18 cellular contexts compared by ENCODE assay signal in the genomic region with DNA sequence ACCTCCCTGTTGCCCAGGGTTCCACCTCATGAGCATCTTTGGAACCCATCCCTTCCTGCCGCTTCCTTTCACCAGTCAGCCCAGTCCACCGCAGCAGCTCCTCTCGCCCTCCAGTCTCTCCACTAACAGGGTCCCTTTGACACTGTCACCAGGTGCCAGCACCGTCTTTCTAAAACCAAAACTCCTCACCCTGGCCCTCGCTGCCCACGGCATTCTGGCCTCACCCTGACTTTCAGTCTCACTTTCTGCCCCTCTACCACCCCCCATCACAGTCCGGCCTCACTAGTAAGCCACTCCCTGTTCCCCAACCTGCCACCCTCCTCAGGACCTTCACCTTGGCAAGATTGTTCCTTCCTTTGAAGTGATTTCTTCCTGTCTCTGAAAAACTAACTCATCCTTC. TPM values are rescaled to one million over a fixed set of nuclear protein-coding genes. Genes with fewer than 3 reads are reported as not detected.
DNase-seq lines count a peak whose midpoint lies in the region; ATAC-seq and TF ChIP-seq lines count a peak whose summit lies in the region.
"Had no signal": no experiment of that assay in that cellular context is flagged by ENCODE, and none has a peak within 500 bp of the region (broad histone marks: within the 10 kb centered on the region; RNA-seq: fewer than 3 reads in every experiment).

No MANE protein-coding gene starts in this region.

- intact Hi-C loops in transverse colon (cut with DNase I; ENCODE audit: low total_unique reads) = no loop called here
- intact Hi-C loops in activated T-helper 2 cell treated with anti-CD3 and anti-CD28 coated beads, Interferon-gamma antibody, Interleukin-2, Interleukin-4, amounts not matched to agents 10 μg/mL and 5 μg/mL and 100 μg/mL, durations not matched to agents 14 hours and 24 hours and 36 hours (cut with micrococcal nuclease) = loop anchor here (10.0 kb wide), 1 partner anchor 427 kb away; a partner anchor contains a TSS

- H3K27me3 ChIP-seq in MM.1S (replicated peaks; ENCODE audit: insufficient read depth, low read length) (no peaks in the 10 kb centered on the region), transverse colon (no peaks in the 10 kb centered on the region)

- WGBS in transverse colon (ENCODE audit: low coverage in 1 of 2), 2 donors = 61 to 91% methylated on average over 6 to 7 of the region's 7 CpGs

- H3K4me3 Mint-ChIP-seq in activated naive CD8-positive, alpha-beta T cell treated with anti-CD3 and anti-CD28 coated beads, Interleukin-2, amount 50 U/mL, for 24 hours = no peak overlapping the region
- H3K4me3 Mint-ChIP-seq in activated naive CD8-positive, alpha-beta T cell treated with anti-CD3 and anti-CD28 coated beads for 36 hours = no peak overlapping the region
- H3K4me3 Mint-ChIP-seq in chondrocyte (ENCODE audit: unreplicated experiment) = no peak overlapping the region
- no peak overlapping the region for H3K4me3 Mint-ChIP-seq in T-cell
- H3K4me3 Mint-ChIP-seq in activated T-helper 2 cell treated with anti-CD3 and anti-CD28 coated beads, Interferon-gamma antibody, Interleukin-2, Interleukin-4, amounts not matched to agents 10 μg/mL and 5 μg/mL and 100 μg/mL, durations not matched to agents 14 hours and 24 hours and 36 hours (ENCODE audit: low read depth) = no peak overlapping the region

- peak overlapping the region; percentile 19 for H3K27ac Mint-ChIP-seq in activated naive CD8-positive, alpha-beta T cell treated with anti-CD3 and anti-CD28 coated beads, Interleukin-2, amount 50 U/mL, for 24 hours
- H3K27ac Mint-ChIP-seq in activated naive CD8-positive, alpha-beta T cell treated with anti-CD3 and anti-CD28 coated beads for 36 hours = no peak overlapping the region
- H3K27ac Mint-ChIP-seq in chondrocyte (ENCODE audit: unreplicated experiment) = peak overlapping the region; percentile 29
- H3K27ac Mint-ChIP-seq in T-cell = no peak overlapping the region
- H3K27ac Mint-ChIP-seq in activated T-helper 2 cell treated with anti-CD3 and anti-CD28 coated beads, Interferon-gamma antibody, Interleukin-2, Interleukin-4, amounts not matched to agents 10 μg/mL and 5 μg/mL and 100 μg/mL, durations not matched to agents 14 hours and 24 hours and 36 hours = no peak overlapping the region

- peaks cover 45% of the 10 kb centered on the region for H3F3A ChIP-seq in MM.1S (ENCODE audit: insufficient read depth, low read length)

- H3K4me3 ChIP-seq in MM.1S (ENCODE audit: low read length) (peak overlapping the region; percentile 0; the same call in 1 of the 2 replicates), transverse colon (no peak overlapping the region)
- H3K4me3 ChIP-seq: A549 had no signal

- H3K27me3 Mint-ChIP-seq in activated naive CD8-positive, alpha-beta T cell treated with anti-CD3 and anti-CD28 coated beads, Interleukin-2, amount 50 U/mL, for 24 hours = no peaks in the 10 kb centered on the region
- H3K27me3 Mint-ChIP-seq in activated naive CD8-positive, alpha-beta T cell treated with anti-CD3 and anti-CD28 coated beads for 36 hours = no peaks in the 10 kb centered on the region
- H3K27me3 Mint-ChIP-seq in chondrocyte (ENCODE audit: low read depth) = no peaks in the 10 kb centered on the region
- H3K27me3 Mint-ChIP-seq in T-cell = no peaks in the 10 kb centered on the region
- H3K27me3 Mint-ChIP-seq in activated T-helper 2 cell treated with anti-CD3 and anti-CD28 coated beads, Interferon-gamma antibody, Interleukin-2, Interleukin-4, amounts not matched to agents 10 μg/mL and 5 μg/mL and 100 μg/mL, durations not matched to agents 14 hours and 24 hours and 36 hours (ENCODE audit: low read depth) = no peaks in the 10 kb centered on the region
- H3K27me3 Mint-ChIP-seq: IgD-negative memory B cell had no signal

- H3K36me3 ChIP-seq in MM.1S (replicated peaks; ENCODE audit: insufficient read depth, low read length) = no peaks in the 10 kb centered on the region
- H3K36me3 ChIP-seq in transverse colon = no peaks in the 10 kb centered on the region

- H4K20me1 ChIP-seq in MM.1S (ENCODE audit: insufficient read depth, low read length) = no peaks in the 10 kb centered on the region

- CTCF ChIA-PET in T-cell (lab: Charles Lee) = no interaction called here

- no peak for TF ChIP-seq CTCF in MM.1S (IDR thresholded peaks at IDR 0.05; ENCODE audit: low read length)
- no peak for TF ChIP-seq CTCF in chondrocyte (IDR thresholded peaks at IDR 0.05)
- no peak for TF ChIP-seq CTCF in transverse colon (IDR thresholded peaks at IDR 0.05)

- peaks cover 78% of the 10 kb centered on the region for H3K79me2 ChIP-seq in MM.1S (ENCODE audit: low read length)

- H2AFZ ChIP-seq in MM.1S (ENCODE audit: low read length) = no peak overlapping the region

- no peak for TF ChIP-seq POLR2A in transverse colon (IDR thresholded peaks at IDR 0.05)

- POLR2A ChIA-PET in T-cell (lab: Charles Lee) = interaction anchor here in 1 of 2 donors (0.5 kb wide), 1 partner anchor 294 kb away, joined by 4 read pairs; no protein-coding TSS in a partner anchor

- H3K9me3 Mint-ChIP-seq in activated naive CD8-positive, alpha-beta T cell treated with anti-CD3 and anti-CD28 coated beads, Interleukin-2, amount 50 U/mL, for 24 hours = no peaks in the 10 kb centered on the region
- no peaks in the 10 kb centered on the region for H3K9me3 Mint-ChIP-seq in activated naive CD8-positive, alpha-beta T cell treated with anti-CD3 and anti-CD28 coated beads for 36 hours
- H3K9me3 Mint-ChIP-seq in chondrocyte (ENCODE audit: low read depth) = no peaks in the 10 kb centered on the region
- no peaks in the 10 kb centered on the region for H3K9me3 Mint-ChIP-seq in T-cell
- H3K9me3 Mint-ChIP-seq in activated T-helper 2 cell treated with anti-CD3 and anti-CD28 coated beads, Interferon-gamma antibody, Interleukin-2, Interleukin-4, amounts not matched to agents 10 μg/mL and 5 μg/mL and 100 μg/mL, durations not matched to agents 14 hours and 24 hours and 36 hours = no peaks in the 10 kb centered on the region
- H3K9me3 Mint-ChIP-seq: IgD-negative memory B cell had no signal

- H3K4me1 ChIP-seq in MM.1S (ENCODE audit: low read length) (peaks cover 80% of the 10 kb centered on the region), transverse colon (peaks cover 21 to 47% (median 27%) of the 10 kb centered on the region in 4 donors)

- in situ Hi-C loops in transverse colon (cut with MboI; ENCODE audit: low pct_ligation_motif_present in 1 of 4, low pct_unique_long_range_greater_than_20kb in 1 of 4, low sequenced_read_pairs in 3 of 4) = loop anchor here in 2 of 4 donors (5.0 to 10.0 kb wide), 2 partner anchors 177 to 180 kb away; a partner anchor contains a TSS

- H3K9me3 ChIP-seq in MM.1S (replicated peaks; ENCODE audit: insufficient read depth, low read length) (no peaks in the 10 kb centered on the region), transverse colon (no peaks in the 10 kb centered on the region)
- H3K9me3 ChIP-seq: A549, SK-N-SH had no signal

- no peak for DNase-seq in activated naive CD8-positive, alpha-beta T cell treated with anti-CD3 and anti-CD28 coated beads, Interleukin-2, amount 50 U/mL, for 24 hours
- no peak for DNase-seq in activated naive CD8-positive, alpha-beta T cell treated with anti-CD3 and anti-CD28 coated beads for 36 hours
- DNase-seq in MM.1S (peak; percentile 56), chondrocyte (ENCODE audit: low spot score) (no peak), transverse colon (peak; percentile 66), T-cell (no peak)
- no peak for DNase-seq in activated T-helper 2 cell treated with anti-CD3 and anti-CD28 coated beads, Interferon-gamma antibody, Interleukin-2, Interleukin-4, amounts not matched to agents 10 μg/mL and 5 μg/mL and 100 μg/mL, durations not matched to agents 14 hours and 24 hours and 36 hours (ENCODE audit: low spot score)
- DNase-seq: C1 segment of cervical spinal cord, DND-41, NCI-H1694 treated with DMSO at 0.1 percent for 48 hours, NCI-H510A, NCI-H748 treated with DMSO at 0.1 percent for 48 hours, OCI-M1, SHP77 treated with DMSO at 0.1 percent for 48 hours, SK-N-SH had no signal

- TF ChIP-seq EP300 in transverse colon (IDR thresholded peaks at IDR 0.05; ENCODE audit: low read depth) = no peak

- H3K4me1 Mint-ChIP-seq in activated naive CD8-positive, alpha-beta T cell treated with anti-CD3 and anti-CD28 coated beads, Interleukin-2, amount 50 U/mL, for 24 hours = peaks cover 37% of the 10 kb centered on the region
- H3K4me1 Mint-ChIP-seq in activated naive CD8-positive, alpha-beta T cell treated with anti-CD3 and anti-CD28 coated beads for 36 hours = peaks cover 30% of the 10 kb centered on the region
- H3K4me1 Mint-ChIP-seq in chondrocyte (ENCODE audit: low read depth) = peaks cover 54% of the 10 kb centered on the region
- peaks cover 29 to 35% (median 33%) of the 10 kb centered on the region in 3 donors for H3K4me1 Mint-ChIP-seq in T-cell
- peaks cover 38% of the 10 kb centered on the region for H3K4me1 Mint-ChIP-seq in activated T-helper 2 cell treated with anti-CD3 and anti-CD28 coated beads, Interferon-gamma antibody, Interleukin-2, Interleukin-4, amounts not matched to agents 10 μg/mL and 5 μg/mL and 100 μg/mL, durations not matched to agents 14 hours and 24 hours and 36 hours (ENCODE audit: low read depth)

- H3K9ac ChIP-seq in MM.1S (ENCODE audit: low read length) = peak overlapping the region; percentile 35; the same call in 1 of the 2 replicates
- H3K9ac ChIP-seq: SK-N-SH had no signal

- H3K4me2 ChIP-seq in MM.1S (ENCODE audit: low read depth, low read length) = peak overlapping the region; percentile 56
- H3K4me2 ChIP-seq: A549, SK-N-SH had no signal

- H3K27ac ChIP-seq in MM.1S (ENCODE audit: low read length) (peak overlapping the region; percentile 73), transverse colon (peak overlapping the region in 1 of 4 donors; percentile 38)
- H3K27ac ChIP-seq: A549 had no signal

- no peak for ATAC-seq in activated naive CD8-positive, alpha-beta T cell treated with anti-CD3 and anti-CD28 coated beads, Interleukin-2, amount 50 U/mL, for 24 hours
- no peak for ATAC-seq in T-cell (replicated peaks in 1 of 4)
- ATAC-seq in GM21526 (IDR thresholded peaks at IDR 0.05; ENCODE audit: low FRiP score, unreplicated experiment) = no peak
- ATAC-seq: A549 had no signal

- peaks cover 16% of the 10 kb centered on the region for H3K36me3 Mint-ChIP-seq in activated naive CD8-positive, alpha-beta T cell treated with anti-CD3 and anti-CD28 coated beads, Interleukin-2, amount 50 U/mL, for 24 hours (ENCODE audit: low read depth)
- peaks cover 15% of the 10 kb centered on the region for H3K36me3 Mint-ChIP-seq in activated naive CD8-positive, alpha-beta T cell treated with anti-CD3 and anti-CD28 coated beads for 36 hours
- H3K36me3 Mint-ChIP-seq in chondrocyte (ENCODE audit: low read depth) (no peaks in the 10 kb centered on the region), T-cell (peaks cover 8% of the 10 kb centered on the region)
- peaks cover 20% of the 10 kb centered on the region for H3K36me3 Mint-ChIP-seq in activated T-helper 2 cell treated with anti-CD3 and anti-CD28 coated beads, Interferon-gamma antibody, Interleukin-2, Interleukin-4, amounts not matched to agents 10 μg/mL and 5 μg/mL and 100 μg/mL, durations not matched to agents 14 hours and 24 hours and 36 hours (ENCODE audit: low read depth)

- no peaks in the 10 kb centered on the region for H3K9me2 ChIP-seq in MM.1S (replicated peaks; ENCODE audit: insufficient read depth, low read length)
- H3K9me2 ChIP-seq: SK-N-SH had no signal

RNA-seq across cellular contexts. Expression of a gene that starts 4.2 kb away (rescaled TPM):
- 10 to 100 TPM; 29.4 to 33.7 TPM for total RNA-seq in activated naive CD8-positive, alpha-beta T cell treated with anti-CD3 and anti-CD28 coated beads for 36 hours
- total RNA-seq in chondrocyte = 7.3 to 12.9 TPM (median 8.7 TPM) in 3 replicates
- total RNA-seq in transverse colon = 10 to 100 TPM in 3 of 4 donors, 1 to 10 TPM in 1; 5.2 to 54.5 (median 25.2) TPM
- 10 to 100 TPM in 4 of 5 donors, 1 to 10 TPM in 1; 9.3 to 14.3 (median 11.8) TPM for total RNA-seq in T-cell
- total RNA-seq in activated T-helper 2 cell treated with anti-CD3 and anti-CD28 coated beads, Interferon-gamma antibody, Interleukin-2, Interleukin-4, amounts not matched to agents 10 μg/mL and 5 μg/mL and 100 μg/mL, durations not matched to agents 14 hours and 24 hours and 36 hours = 28.4 and 31.0 TPM in 2 replicates

RNA-seq across cellular contexts. Expression of a gene that starts 32.2 kb away (rescaled TPM):
- total RNA-seq in activated naive CD8-positive, alpha-beta T cell treated with anti-CD3 and anti-CD28 coated beads for 36 hours = under 1 TPM; 0.44 to 0.58 TPM
- total RNA-seq in chondrocyte = 20.6 to 29.3 TPM (median 22.4 TPM) in 3 replicates
- total RNA-seq in transverse colon = 10 to 100 TPM in 3 of 4 donors, not detected in 1; 11.3 to 24.8 (median 15.8) TPM
- total RNA-seq in T-cell = 1 to 10 TPM in 1 of 5 donors, under 1 TPM in 4; 0.26 to 8.2 (median 0.51) TPM
- total RNA-seq in activated T-helper 2 cell treated with anti-CD3 and anti-CD28 coated beads, Interferon-gamma antibody, Interleukin-2, Interleukin-4, amounts not matched to agents 10 μg/mL and 5 μg/mL and 100 μg/mL, durations not matched to agents 14 hours and 24 hours and 36 hours = 0.89 and 0.99 TPM in 2 replicates

Comparison
In these comparisons a context has a peak if more than half of its experiments do, and no peak if none do; other contexts are left out.
1. H3K27ac Mint-ChIP-seq: peak in activated naive CD8-positive, alpha-beta T cell treated with anti-CD3 and anti-CD28 coated beads, Interleukin-2, amount 50 U/mL, for 24 hours (single experiment) and chondrocyte (single experiment); none in activated naive CD8-positive, alpha-beta T cell treated with anti-CD3 and anti-CD28 coated beads for 36 hours (single experiment), T-cell (0 of 2) and activated T-helper 2 cell treated with anti-CD3 and anti-CD28 coated beads, Interferon-gamma antibody, Interleukin-2, Interleukin-4, amounts not matched to agents 10 μg/mL and 5 μg/mL and 100 μg/mL, durations not matched to agents 14 hours and 24 hours and 36 hours (single experiment).
2. DNase-seq: peak in MM.1S (single experiment) and transverse colon (single experiment); none in activated naive CD8-positive, alpha-beta T cell treated with anti-CD3 and anti-CD28 coated beads, Interleukin-2, amount 50 U/mL, for 24 hours (single experiment), activated naive CD8-positive, alpha-beta T cell treated with anti-CD3 and anti-CD28 coated beads for 36 hours (single experiment), chondrocyte (single experiment), T-cell (0 of 34) and activated T-helper 2 cell treated with anti-CD3 and anti-CD28 coated beads, Interferon-gamma antibody, Interleukin-2, Interleukin-4, amounts not matched to agents 10 μg/mL and 5 μg/mL and 100 μg/mL, durations not matched to agents 14 hours and 24 hours and 36 hours (single experiment).